In genomic region chr17:80857721-80858171, GRCh38 we compare ENCODE assay signal across 14 cellular contexts.
DNase-seq lines count a peak whose midpoint lies in the region; ATAC-seq and TF ChIP-seq lines count a peak whose summit lies in the region.
"Had no signal": no experiment of that assay in that cellular context is flagged by ENCODE, and none has a peak within 500 bp of the region (broad histone marks: within the 10 kb centered on the region; RNA-seq: fewer than 3 reads in every experiment).

No MANE protein-coding gene starts in this region.

- POLR2A ChIA-PET in activated CD4-positive, alpha-beta memory T cell treated with anti-CD3 and anti-CD28 coated beads, Interleukin-2, amount 10 ng/mL, durations not matched to agents 7 days and 5 days (lab: Charles Lee), result interaction anchor here (1.1 to 7.4 kb wide), 10 partner anchors 10 to 312 kb away, joined by 3 to 135 read pairs (median 8); partner anchors contain the start of gene RPTOR

- H3K4me1 Mint-ChIP-seq in activated T-cell treated with anti-CD3 and anti-CD28 coated beads, Interleukin-2, amount 50 U/mL, for 24 hours (ENCODE audit: low read depth), result peaks cover 87% of the 10 kb centered on the region
- peaks cover 65% of the 10 kb centered on the region for H3K4me1 Mint-ChIP-seq in activated T-cell treated with anti-CD3 and anti-CD28 coated beads, Interleukin-2, amount 50 U/mL, for 4 hours (ENCODE audit: low read depth)
- H3K4me1 Mint-ChIP-seq in activated CD4-positive, alpha-beta memory T cell treated with anti-CD3 and anti-CD28 coated beads, Interleukin-2, amount 10 ng/mL, durations not matched to agents 7 days and 5 days, result peaks cover 93% of the 10 kb centered on the region
- H3K4me1 Mint-ChIP-seq in endodermal cell, result peaks cover 8% of the 10 kb centered on the region

- TF ChIP-seq CTCF in endodermal cell (conservative IDR thresholded peaks at IDR 0.05), result no peak

- H3K36me3 ChIP-seq in endodermal cell (ENCODE audit: control insufficient read depth, insufficient read depth, low read length) (peaks cover 25% of the 10 kb centered on the region), skeletal muscle satellite cell (ENCODE audit: insufficient read depth, low read length) (peaks cover 11% of the 10 kb centered on the region)
- H3K36me3 ChIP-seq: transverse colon had no signal

- no peak for DNase-seq in activated T-cell treated with anti-CD3 and anti-CD28 coated beads, Interleukin-2, amount 50 U/mL, for 24 hours
- no peak for DNase-seq in activated T-cell treated with anti-CD3 and anti-CD28 coated beads, Interleukin-2, amount 50 U/mL, for 4 hours
- DNase-seq in activated CD4-positive, alpha-beta memory T cell treated with anti-CD3 and anti-CD28 coated beads, Interleukin-2, amount 10 ng/mL, durations not matched to agents 7 days and 5 days, result no peak
- DNase-seq in endodermal cell (peak; percentile 54), COLO829 (ENCODE audit: low spot score) (no peak)
- DNase-seq in stimulated activated CD4-positive, alpha-beta T cell treated with anti-CD3 and anti-CD28 coated beads, Interleukin-4, amount 100 ng/mL, for 24 hours, result no peak
- DNase-seq in stimulated activated naive CD4-positive, alpha-beta T cell treated with Interleukin-2 at 50 U/mL for 16 hours (lab: John Stamatoyannopoulos, UW), result no peak
- DNase-seq: dermis blood vessel endothelial cell, Karpas-422, naive B cell, NCI-H1105 treated with DMSO at 0.1 percent for 48 hours, NCI-H446, transverse colon had no signal

- no peak for ATAC-seq in activated T-cell treated with anti-CD3 and anti-CD28 coated beads, Interleukin-2, amount 50 U/mL, for 4 hours

- H3K27me3 ChIP-seq in endodermal cell (ENCODE audit: control insufficient read depth, insufficient read depth, low read length, poor library complexity, severe bottlenecking) (no peaks in the 10 kb centered on the region), skeletal muscle satellite cell (ENCODE audit: control insufficient read depth, insufficient read depth, low read length) (no peaks in the 10 kb centered on the region)
- H3K27me3 ChIP-seq: transverse colon had no signal

- no peak overlapping the region for H3K4me3 Mint-ChIP-seq in activated T-cell treated with anti-CD3 and anti-CD28 coated beads, Interleukin-2, amount 50 U/mL, for 24 hours
- H3K4me3 Mint-ChIP-seq in activated T-cell treated with anti-CD3 and anti-CD28 coated beads, Interleukin-2, amount 50 U/mL, for 4 hours, result no peak overlapping the region
- no peak overlapping the region for H3K4me3 Mint-ChIP-seq in activated CD4-positive, alpha-beta memory T cell treated with anti-CD3 and anti-CD28 coated beads, Interleukin-2, amount 10 ng/mL, durations not matched to agents 7 days and 5 days
- H3K4me3 Mint-ChIP-seq in endodermal cell, result no peak overlapping the region

- H3K9me3 Mint-ChIP-seq in activated T-cell treated with anti-CD3 and anti-CD28 coated beads, Interleukin-2, amount 50 U/mL, for 24 hours, result no peaks in the 10 kb centered on the region
- H3K9me3 Mint-ChIP-seq in activated T-cell treated with anti-CD3 and anti-CD28 coated beads, Interleukin-2, amount 50 U/mL, for 4 hours, result no peaks in the 10 kb centered on the region
- peaks cover under 1% of the 10 kb centered on the region for H3K9me3 Mint-ChIP-seq in activated CD4-positive, alpha-beta memory T cell treated with anti-CD3 and anti-CD28 coated beads, Interleukin-2, amount 10 ng/mL, durations not matched to agents 7 days and 5 days
- peaks cover 6% of the 10 kb centered on the region for H3K9me3 Mint-ChIP-seq in endodermal cell
- H3K9me3 Mint-ChIP-seq: naive B cell had no signal

- H3K4me1 ChIP-seq in endodermal cell (ENCODE audit: control insufficient read depth, insufficient read depth, low read length) (no peaks in the 10 kb centered on the region), skeletal muscle satellite cell (ENCODE audit: control insufficient read depth, insufficient read depth, low read length) (peaks cover 59% of the 10 kb centered on the region)

- H3K4me2 ChIP-seq in skeletal muscle satellite cell (ENCODE audit: low read length), result no peak overlapping the region

- no peak overlapping the region for H3K27ac ChIP-seq in endodermal cell (ENCODE audit: low read depth, low read length)

- CTCF ChIA-PET in activated CD4-positive, alpha-beta memory T cell treated with anti-CD3 and anti-CD28 coated beads, Interleukin-2, amount 10 ng/mL, durations not matched to agents 7 days and 5 days (lab: Charles Lee), result interaction anchor here (2.1 kb wide), 1 partner anchor 10 kb away, joined by 15 read pairs; no protein-coding TSS in a partner anchor

- no peaks in the 10 kb centered on the region for H3K27me3 Mint-ChIP-seq in activated T-cell treated with anti-CD3 and anti-CD28 coated beads, Interleukin-2, amount 50 U/mL, for 24 hours
- no peaks in the 10 kb centered on the region for H3K27me3 Mint-ChIP-seq in activated T-cell treated with anti-CD3 and anti-CD28 coated beads, Interleukin-2, amount 50 U/mL, for 4 hours (ENCODE audit: low read depth)
- H3K27me3 Mint-ChIP-seq in activated CD4-positive, alpha-beta memory T cell treated with anti-CD3 and anti-CD28 coated beads, Interleukin-2, amount 10 ng/mL, durations not matched to agents 7 days and 5 days, result no peaks in the 10 kb centered on the region
- H3K27me3 Mint-ChIP-seq in endodermal cell (ENCODE audit: insufficient read depth), result no peaks in the 10 kb centered on the region
- H3K27me3 Mint-ChIP-seq: naive B cell had no signal

- 95% methylated on average over 19 to 27 of the region's 27 CpGs for WGBS in endodermal cell (ENCODE audit: insufficient coverage in 1 of 2, insufficient read length in 1 of 2), 2 experiments

- H3K4me3 ChIP-seq in endodermal cell (ENCODE audit: low read length), result no peak overlapping the region
- no peak overlapping the region for H3K4me3 ChIP-seq in skeletal muscle satellite cell (ENCODE audit: low read length)
- H3K4me3 ChIP-seq: transverse colon had no signal

- H3K9ac ChIP-seq in endodermal cell (ENCODE audit: extremely low read depth, low read length, poor library complexity, severe bottlenecking), result no peak overlapping the region
- H3K9ac ChIP-seq in skeletal muscle satellite cell (ENCODE audit: low read depth, low read length), result peak overlapping the region; percentile 84

- H3K27ac Mint-ChIP-seq in activated T-cell treated with anti-CD3 and anti-CD28 coated beads, Interleukin-2, amount 50 U/mL, for 24 hours, result peak overlapping the region; percentile 98
- peak overlapping the region; percentile 98 for H3K27ac Mint-ChIP-seq in activated CD4-positive, alpha-beta memory T cell treated with anti-CD3 and anti-CD28 coated beads, Interleukin-2, amount 10 ng/mL, durations not matched to agents 7 days and 5 days
- no peak overlapping the region for H3K27ac Mint-ChIP-seq in endodermal cell

- peaks cover 87% of the 10 kb centered on the region for H3K36me3 Mint-ChIP-seq in activated T-cell treated with anti-CD3 and anti-CD28 coated beads, Interleukin-2, amount 50 U/mL, for 24 hours (ENCODE audit: low read depth)
- H3K36me3 Mint-ChIP-seq in activated T-cell treated with anti-CD3 and anti-CD28 coated beads, Interleukin-2, amount 50 U/mL, for 4 hours (ENCODE audit: insufficient read depth), result peaks cover 32% of the 10 kb centered on the region
- peaks cover 88% of the 10 kb centered on the region for H3K36me3 Mint-ChIP-seq in activated CD4-positive, alpha-beta memory T cell treated with anti-CD3 and anti-CD28 coated beads, Interleukin-2, amount 10 ng/mL, durations not matched to agents 7 days and 5 days (ENCODE audit: low read depth)
- peaks cover 25% of the 10 kb centered on the region for H3K36me3 Mint-ChIP-seq in endodermal cell (ENCODE audit: low read depth)

- H3K9me3 ChIP-seq in endodermal cell (ENCODE audit: control insufficient read depth, low read length) (peaks cover 9% of the 10 kb centered on the region), skeletal muscle satellite cell (replicated peaks; ENCODE audit: low read length) (no peaks in the 10 kb centered on the region)
- H3K9me3 ChIP-seq: transverse colon had no signal
